11 cellular contexts compared by ENCODE assay signal in the genomic region with DNA sequence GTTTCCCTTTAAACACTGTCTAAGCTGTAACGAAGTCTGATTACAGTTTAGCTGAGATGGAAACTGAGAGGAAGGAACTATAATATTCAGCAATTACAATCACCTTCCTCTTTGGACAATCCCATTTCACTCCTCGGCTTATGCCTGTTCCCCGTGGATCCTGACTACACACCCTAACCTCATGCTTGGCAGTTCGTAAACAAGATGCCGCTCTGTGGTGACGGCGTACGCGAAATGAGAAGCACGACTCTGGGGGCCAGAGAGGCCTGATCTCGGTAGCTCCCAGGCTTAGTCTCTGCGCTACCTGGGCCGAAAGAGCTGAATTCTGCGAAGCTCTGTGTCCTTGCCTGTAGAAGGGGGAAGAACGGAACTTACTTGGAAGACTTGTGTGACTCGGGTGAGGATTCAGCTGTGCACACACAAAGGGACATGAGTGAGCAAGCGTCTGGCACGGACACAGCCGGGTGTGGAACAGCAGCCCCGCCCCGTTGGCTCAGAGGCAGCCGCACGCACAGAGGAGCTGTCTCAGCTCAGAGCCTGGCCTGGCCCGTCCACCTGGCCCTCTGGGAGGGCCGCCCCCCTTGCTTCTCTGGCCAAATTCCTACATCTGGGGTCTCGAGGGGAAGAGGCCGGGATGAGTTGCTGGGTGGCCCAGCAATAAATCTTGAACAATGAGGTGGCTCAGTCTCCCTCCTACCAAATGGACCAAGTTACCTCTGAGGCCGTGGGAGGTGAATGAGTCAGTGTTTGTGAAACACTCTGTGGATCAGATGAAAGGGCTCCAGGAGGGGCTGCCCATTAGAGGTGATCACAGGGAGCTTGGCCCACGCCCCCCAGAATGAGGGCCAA.
DNase-seq lines count a peak whose midpoint lies in the region; TF ChIP-seq lines count a peak whose summit lies in the region.
"Had no signal": no experiment of that assay in that cellular context is flagged by ENCODE, and none has a peak within 500 bp of the region (broad histone marks: within the 10 kb centered on the region; RNA-seq: fewer than 3 reads in every experiment).

No MANE protein-coding gene starts in this region.

- no peak overlapping the region for H3K4me3 ChIP-seq in ovary

- DNase-seq in DMS53 (lab: John Stamatoyannopoulos, UW) (peak; percentile 55), DMS53 treated with DMSO at 0.1 percent for 48 hours (lab: John Stamatoyannopoulos, UW; ENCODE audit: unreplicated experiment) (no peak), islet precursor cell (peak; percentile 86), NCI-H2227 treated with DMSO at 0.1 percent for 48 hours (lab: John Stamatoyannopoulos, UW) (no peak), GM10248 (ENCODE audit: extremely low spot score) (no peak), ovary (no peak)
- DNase-seq in activated naive CD4-positive, alpha-beta T cell treated with anti-CD3 and anti-CD28 coated beads, Interleukin-2, amount 50 U/mL, for 16 hours, result peak; percentile 40
- DNase-seq in stimulated activated CD8-positive, alpha-beta memory T cell treated with anti-CD3 and anti-CD28 coated beads, Interleukin-7, amount 100 ng/mL, for 24 hours (ENCODE audit: low read depth), result peak; percentile 5
- DNase-seq: brain microvascular endothelial cell, NCI-H1930 had no signal

- no peaks in the 10 kb centered on the region for H3K4me1 ChIP-seq in ovary (ENCODE audit: insufficient read depth)

- no peak for TF ChIP-seq POLR2A in ovary (IDR thresholded peaks at IDR 0.05)

- no peaks in the 10 kb centered on the region for H3K27me3 ChIP-seq in ovary
- H3K27me3 ChIP-seq: brain microvascular endothelial cell had no signal

- intact Hi-C loops in ovary (cut with DNase I), result no loop called here

- TF ChIP-seq CTCF in GM10248 (IDR thresholded peaks at IDR 0.05; ENCODE audit: control extremely low read depth, extremely low read depth, low read depth, missing control alignments) (no peak), ovary (IDR thresholded peaks at IDR 0.05) (no peak)

- 78 to 84% (median 83%) methylated on average over 29 of the region's 29 CpGs for WGBS in ovary, 3 donors

- no peak for TF ChIP-seq EP300 in ovary (IDR thresholded peaks at IDR 0.05)

- CTCF ChIA-PET in GM10248 (lab: Yijun Ruan, JAX), result no interaction called here

- H3K27ac ChIP-seq in ovary, result no peak overlapping the region
- H3K27ac ChIP-seq: 22Rv1, brain microvascular endothelial cell had no signal

- no peaks in the 10 kb centered on the region for H3K36me3 ChIP-seq in ovary
- H3K36me3 ChIP-seq: brain microvascular endothelial cell had no signal

- POLR2A ChIA-PET in GM10248 (lab: Yijun Ruan, JAX), result no interaction called here

- no peaks in the 10 kb centered on the region for H3K9me3 ChIP-seq in ovary

Comparison
In these comparisons a context has a peak if more than half of its experiments do, and no peak if none do; other contexts are left out.
1. DNase-seq: peak in DMS53 (single experiment), activated naive CD4-positive, alpha-beta T cell treated with anti-CD3 and anti-CD28 coated beads, Interleukin-2, amount 50 U/mL, for 16 hours (single experiment), islet precursor cell (single experiment) and stimulated activated CD8-positive, alpha-beta memory T cell treated with anti-CD3 and anti-CD28 coated beads, Interleukin-7, amount 100 ng/mL, for 24 hours (single experiment); none in DMS53 treated with DMSO at 0.1 percent for 48 hours (single experiment), NCI-H2227 treated with DMSO at 0.1 percent for 48 hours (single experiment), GM10248 (single experiment) and ovary (0 of 5).